Comparison of ENCODE assay signal across 17 cellular contexts in the genomic region with DNA sequence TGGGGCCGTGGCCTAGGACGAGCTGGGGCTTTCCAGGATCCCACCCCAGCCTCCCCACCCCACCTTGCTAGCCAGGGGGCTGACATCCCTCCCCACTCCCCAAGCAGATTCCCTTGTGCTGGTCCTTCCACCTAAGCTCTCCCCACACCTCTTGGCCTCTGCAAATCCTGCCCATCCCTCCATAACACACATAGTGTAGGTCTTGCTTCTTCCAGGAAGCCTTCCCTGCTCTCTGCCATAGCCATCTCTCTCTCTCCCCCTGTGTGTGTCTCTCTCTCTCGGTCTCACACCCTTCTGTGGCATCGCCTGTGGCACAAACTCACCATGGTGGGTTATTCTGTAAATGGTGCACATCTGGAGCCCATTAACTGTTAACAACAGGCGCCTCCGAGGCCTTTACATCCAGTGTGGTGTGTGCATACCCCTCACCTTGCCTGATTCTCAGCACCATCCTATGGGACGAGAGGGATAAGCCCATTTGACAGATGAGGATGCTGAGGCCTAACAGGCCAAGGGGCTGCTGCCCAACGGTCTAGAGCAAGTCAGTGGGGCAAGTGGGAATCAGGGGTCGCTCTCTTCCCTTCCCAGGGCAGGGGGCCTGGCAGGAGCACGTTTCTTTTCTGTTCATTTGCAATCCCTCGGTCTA. TPM values are rescaled to one million over a fixed set of nuclear protein-coding genes. Genes with fewer than 3 reads are reported as not detected.
A peak's percentile ranks its signal among the peaks of the same experiment; 100 is the strongest.
DNase-seq lines count a peak whose midpoint lies in the region; FAIRE-seq and TF ChIP-seq lines count a peak whose summit lies in the region.
"Had no signal": no experiment of that assay in that cellular context is flagged by ENCODE, and none has a peak within 500 bp of the region (broad histone marks: within the 10 kb centered on the region; RNA-seq: fewer than 3 reads in every experiment).

No MANE protein-coding gene starts in this region.

- no peak overlapping the region for H3K4ac ChIP-seq in H9 (ENCODE audit: low read depth, low read length)

- no peak for TF ChIP-seq EP300 in stomach (IDR thresholded peaks at IDR 0.05)

- peaks cover 4% of the 10 kb centered on the region; the same call in 1 of the 2 replicates for H3K4me1 ChIP-seq in H9 (ENCODE audit: insufficient read depth, low read length)
- H3K4me1 ChIP-seq in keratinocyte (ENCODE audit: control insufficient read depth, extremely low read depth, insufficient read depth, low read length) = peaks cover 10% of the 10 kb centered on the region
- H3K4me1 ChIP-seq in stomach = peaks cover 14 to 26% (median 25%) of the 10 kb centered on the region in 4 donors

- H4K91ac ChIP-seq in H9 (ENCODE audit: insufficient read length, low read depth, low read length) = no peak overlapping the region

- no peak for TF ChIP-seq POLR2A in stomach (IDR thresholded peaks at IDR 0.05)

- intact Hi-C loops in stomach (cut with DNase I; ENCODE audit: low total_unique reads) (no loop called here), CD14-positive monocyte (cut with micrococcal nuclease) (no loop called here)

- H3K27ac Mint-ChIP-seq in H9 (peak overlapping the region in 2 of 3 experiments; percentile 73 to 83; a peak in 4 of 7 replicates), CD14-positive monocyte (peak overlapping the region in 3 of 7 donors; percentile 62 to 70 (median 67))
- H3K27ac Mint-ChIP-seq: activated CD8-positive, alpha-beta T cell treated with anti-CD3 and anti-CD28 coated beads for 36 hours had no signal

- peak; percentile 29 for DNase-seq in H9
- no peak for DNase-seq in keratinocyte (ENCODE audit: low read depth, low spot score)
- DNase-seq in stomach = no peak
- no peak for DNase-seq in CD14-positive monocyte (ENCODE audit: low spot score)
- DNase-seq in DMS153 (lab: John Stamatoyannopoulos, UW) = no peak
- no peak for DNase-seq in 8988T
- no peak for DNase-seq in AG08396 (ENCODE audit: low spot score)
- DNase-seq: activated CD8-positive, alpha-beta T cell treated with anti-CD3 and anti-CD28 coated beads for 36 hours; NCI-H2029 treated with DMSO at 0.1 percent for 48 hours; stimulated activated CD4-positive, alpha-beta T cell treated with anti-CD3 and anti-CD28 coated beads, Interleukin-12 subunit alpha, Interleukin-12 subunit beta, amount 100 ng/mL, for 4 hours had no signal

- H3K9ac ChIP-seq in H9 (ENCODE audit: extremely low read depth, insufficient read length, low read length) = no peak overlapping the region
- H3K9ac ChIP-seq in keratinocyte (ENCODE audit: control insufficient read depth, extremely low read depth, insufficient read depth, low read length) = no peak overlapping the region

- H3K23ac ChIP-seq in H9 (ENCODE audit: insufficient read length, low read depth, low read length) = no peak overlapping the region

- H3K14ac ChIP-seq in H9 (ENCODE audit: insufficient read depth, low read length) = peak overlapping the region; percentile 77

- H2AK5ac ChIP-seq in H9 (ENCODE audit: insufficient read length, low read length) = no peak overlapping the region

- no CpG with 5 or more reads among the region's 11 CpGs for WGBS in H9 (ENCODE audit: extremely low coverage, insufficient read length, low lambda C conversion rate)
- 77 to 88% (median 78%) methylated on average over 10 to 11 of the region's 11 CpGs for WGBS in adipose tissue, 3 donors
- WGBS in stomach, 5 donors = 74 to 89% (median 81%) methylated on average over 10 to 11 of the region's 11 CpGs

- no peak for TF ChIP-seq CTCF in H9 (conservative IDR thresholded peaks at IDR 0.05)
- TF ChIP-seq CTCF in keratinocyte (optimal IDR thresholded peaks at IDR 0.05 in 1 of 3, IDR thresholded peaks at IDR 0.05 in 1 of 3, conservative IDR thresholded peaks at IDR 0.05 in 1 of 3; ENCODE audit: extremely low read depth in 1 of 3, insufficient read depth in 2 of 3, low read length in 3 of 3) = no peak
- TF ChIP-seq CTCF in stomach (IDR thresholded peaks at IDR 0.05) = no peak
- TF ChIP-seq CTCF in CD14-positive monocyte (IDR thresholded peaks at IDR 0.05) = no peak

- H3K27ac ChIP-seq in H9 (ENCODE audit: insufficient read length, low read depth, low read length) (no peak overlapping the region), adipose tissue (ENCODE audit: low read depth, low read length) (peak overlapping the region; percentile 49), keratinocyte (ENCODE audit: control insufficient read depth, insufficient read depth, low read length) (no peak overlapping the region), stomach (peak overlapping the region in 4 of 5 donors; percentile 59 to 69 (median 66))
- H3K27ac ChIP-seq: colonic mucosa had no signal

- H3K79me1 ChIP-seq in H9 (ENCODE audit: insufficient read depth, low read depth, low read length, poor library complexity, severe bottlenecking) = no peaks in the 10 kb centered on the region

- H4K5ac ChIP-seq in H9 (ENCODE audit: insufficient read length, low read depth, low read length) = no peak overlapping the region

- no peak overlapping the region for H3T11ph ChIP-seq in H9 (ENCODE audit: low read length)

- H2BK120ac ChIP-seq in H9 (ENCODE audit: low read depth, low read length, poor library complexity, severe bottlenecking) = no peak overlapping the region

- no peak overlapping the region for H2BK12ac ChIP-seq in H9 (ENCODE audit: insufficient read length, low read depth, low read length)

- H3K36me3 Mint-ChIP-seq in H9 (ENCODE audit: insufficient read depth in 1 of 3, low read depth in 3 of 3) (no peaks in the 10 kb centered on the region), CD14-positive monocyte (no peaks in the 10 kb centered on the region)

- dilution Hi-C loops in keratinocyte (cut with MboI; ENCODE audit: extremely low pct_ligation_motif_present, low sequenced_read_pairs) = no loop called here

- no peak overlapping the region for H2BK5ac ChIP-seq in H9 (ENCODE audit: insufficient read length, low read length)

- H3K36me3 ChIP-seq in keratinocyte (ENCODE audit: control insufficient read depth in 2 of 2, extremely low read depth in 1 of 2, insufficient read depth in 2 of 2, low read length in 2 of 2) = no peaks in the 10 kb centered on the region
- H3K36me3 ChIP-seq in stomach = no peaks in the 10 kb centered on the region
- H3K36me3 ChIP-seq: colonic mucosa had no signal

- H3K27me3 ChIP-seq in H9 (ENCODE audit: insufficient read depth, low read length) (no peaks in the 10 kb centered on the region), keratinocyte (ENCODE audit: control insufficient read depth, extremely low read depth, insufficient read depth, low read length) (no peaks in the 10 kb centered on the region), stomach (no peaks in the 10 kb centered on the region)
- H3K27me3 ChIP-seq: colonic mucosa had no signal

- H4K8ac ChIP-seq in H9 (replicated peaks; ENCODE audit: insufficient read length, low read depth, low read length) = no peak overlapping the region

- no peak for FAIRE-seq in keratinocyte (lab: Jason Lieb, UNC)

- H3K27me3 Mint-ChIP-seq in H9 (ENCODE audit: low read depth) = peaks cover 5% of the 10 kb centered on the region
- H3K27me3 Mint-ChIP-seq in CD14-positive monocyte (ENCODE audit: low read depth in 3 of 3) = peaks cover 0 to 3% (median 0%) of the 10 kb centered on the region in 3 donors
- H3K27me3 Mint-ChIP-seq: activated CD8-positive, alpha-beta T cell treated with anti-CD3 and anti-CD28 coated beads for 36 hours had no signal

- H4K20me1 ChIP-seq in H9 (ENCODE audit: control insufficient read depth, insufficient read depth, insufficient read length) (no peaks in the 10 kb centered on the region), keratinocyte (ENCODE audit: control insufficient read depth, extremely low read depth, insufficient read depth, low read length) (no peaks in the 10 kb centered on the region)

- no peaks in the 10 kb centered on the region for H3K9me1 ChIP-seq in keratinocyte (ENCODE audit: control insufficient read depth, extremely low read depth, insufficient read depth, low read length)

- H3K4me3 ChIP-seq in keratinocyte (ENCODE audit: control insufficient read depth in 2 of 3, extremely low read depth in 1 of 3, insufficient read depth in 2 of 3, low read depth in 1 of 3, low read length in 3 of 3) (no peak overlapping the region), stomach (no peak overlapping the region)
- H3K4me3 ChIP-seq: colonic mucosa had no signal

- H3K4me2 ChIP-seq in H9 (ENCODE audit: insufficient read depth, insufficient read length, low read length) = no peak overlapping the region
- no peak overlapping the region for H3K4me2 ChIP-seq in keratinocyte (ENCODE audit: control insufficient read depth, extremely low read depth, insufficient read depth, low read depth, low read length)

- no peak overlapping the region for H2BK20ac ChIP-seq in H9 (ENCODE audit: low read depth, low read length, poor library complexity, severe bottlenecking)

- H3K9me3 ChIP-seq in H9 (ENCODE audit: control insufficient read depth, low read depth, low read length) (no peaks in the 10 kb centered on the region), keratinocyte (ENCODE audit: control insufficient read depth, low read depth, low read length) (no peaks in the 10 kb centered on the region), stomach (no peaks in the 10 kb centered on the region)
- H3K9me3 ChIP-seq: colonic mucosa had no signal

- peak overlapping the region; percentile 47 for H3K18ac ChIP-seq in H9 (ENCODE audit: insufficient read length, low read depth, low read length)

- H3K9me3 Mint-ChIP-seq in H9 (no peaks in the 10 kb centered on the region), CD14-positive monocyte (peaks cover 0 to 3% (median 0%) of the 10 kb centered on the region in 7 donors)
- H3K9me3 Mint-ChIP-seq: activated CD8-positive, alpha-beta T cell treated with anti-CD3 and anti-CD28 coated beads for 36 hours; IgD-negative memory B cell had no signal

- H2AFZ ChIP-seq in H9 (ENCODE audit: low read length) (no peak overlapping the region), keratinocyte (ENCODE audit: control insufficient read depth, low read length) (peak overlapping the region; percentile 5)

- no peaks in the 10 kb centered on the region for H3K79me2 ChIP-seq in H9 (ENCODE audit: insufficient read depth, low read length)
- H3K79me2 ChIP-seq in keratinocyte (ENCODE audit: control insufficient read depth, insufficient read depth, low read length) = no peaks in the 10 kb centered on the region

- H3K4me1 Mint-ChIP-seq in H9 (peaks cover 23 to 47% of the 10 kb centered on the region in 2 experiments), CD14-positive monocyte (peaks cover 20% of the 10 kb centered on the region)

- no peak overlapping the region for H3K56ac ChIP-seq in H9 (ENCODE audit: insufficient read length, low read depth, low read length)

- H3K4me3 Mint-ChIP-seq in H9 = peak overlapping the region in 1 of 2 experiments; percentile 15; a peak in 3 of 5 replicates
- no peak overlapping the region for H3K4me3 Mint-ChIP-seq in CD14-positive monocyte
- H3K4me3 Mint-ChIP-seq: activated CD8-positive, alpha-beta T cell treated with anti-CD3 and anti-CD28 coated beads for 36 hours had no signal

- H2BK15ac ChIP-seq in H9 (ENCODE audit: low read depth, low read length) = no peak overlapping the region

- no peaks in the 10 kb centered on the region for H3K23me2 ChIP-seq in H9 (ENCODE audit: insufficient read length, low read depth, low read length, poor library complexity, severe bottlenecking)

RNA-seq across cellular contexts. Expression of gene PICK1, which starts 22.2 kb away (rescaled TPM):
- total RNA-seq in H9 (2021) (34.9 and 35.7 TPM in 2 replicates), stomach (10 to 100 TPM; 24.5 to 44.3 (median 28.8) TPM)
- polyA plus RNA-seq in adipose tissue (10 to 100 TPM; 19.6 to 23.5 (median 20.6) TPM), keratinocyte (26.8 to 33.0 TPM (median 28.8 TPM) in 3 replicates), stomach (10 to 100 TPM; 20.7 to 27.2 (median 21.7) TPM), CD14-positive monocyte (1 to 10 TPM; 6.4 to 7.2 TPM)
- 19.1 TPM for polyA plus RNA-seq in keratinocyte (2011; ENCODE audit: low read depth)
- polyA plus RNA-seq in keratinocyte (2011; cell fraction: cytosol; rRNA removed) = 20.1 and 26.9 TPM in 2 replicates
- 55.5 and 68.0 TPM in 2 replicates for polyA plus RNA-seq in keratinocyte (2011; cell fraction: nucleus; rRNA removed)
- 12.1 and 20.9 TPM in 2 replicates for polyA plus RNA-seq in keratinocyte (2012; ENCODE audit: low replicate concordance)
- polyA minus RNA-seq in keratinocyte = 28.4 to 38.8 TPM (median 31.8 TPM) in 3 replicates
- polyA minus RNA-seq in keratinocyte (2011; cell fraction: cytosol; rRNA and poly(A)+ RNA removed) = 14.6 TPM
- polyA minus RNA-seq in keratinocyte (2011; cell fraction: nucleus; rRNA and poly(A)+ RNA removed) = 15.1 and 23.4 TPM in 2 replicates

RNA-seq across cellular contexts. Expression of gene SLC16A8, which starts 49.0 kb away (rescaled TPM):
- 0.75 and 1.1 TPM in 2 replicates for total RNA-seq in H9 (2021)
- under 1 TPM; 0.21 to 0.34 (median 0.31) TPM for polyA plus RNA-seq in adipose tissue
- polyA plus RNA-seq in keratinocyte = not detected in 3 replicates
- not detected for polyA plus RNA-seq in keratinocyte (2011; ENCODE audit: low read depth)
- not detected in 2 replicates for polyA plus RNA-seq in keratinocyte (2011; cell fraction: cytosol; rRNA removed)
- polyA plus RNA-seq in keratinocyte (2011; cell fraction: nucleus; rRNA removed) = not detected in 2 replicates
- polyA plus RNA-seq in keratinocyte (2012; ENCODE audit: low replicate concordance) = 0.59 TPM in 1 of 2 replicates, not detected in the other
- polyA minus RNA-seq in keratinocyte = not detected in 3 replicates
- not detected for polyA minus RNA-seq in keratinocyte (2011; cell fraction: cytosol; rRNA and poly(A)+ RNA removed)
- polyA minus RNA-seq in keratinocyte (2011; cell fraction: nucleus; rRNA and poly(A)+ RNA removed) = not detected in 2 replicates
- total RNA-seq in stomach = not detected
- under 1 TPM in 1 of 3 donors, not detected in 2; 0.48 TPM for polyA plus RNA-seq in stomach
- not detected for polyA plus RNA-seq in CD14-positive monocyte
- total RNA-seq: activated CD8-positive, alpha-beta T cell treated with anti-CD3 and anti-CD28 coated beads for 36 hours; left colon; T-helper 2 cell treated with Interferon-gamma antibody and Interleukin-4, amounts not matched to agents 100 ng/mL and 5 ng/mL, for 36 hours had no signal
- polyA plus RNA-seq: IgD-negative memory B cell, neural cell had no signal

RNA-seq across cellular contexts. Expression of gene SOX10, which starts 50.7 kb away (rescaled TPM):
- total RNA-seq in H9 (2021) = 2.1 and 2.4 TPM in 2 replicates
- polyA plus RNA-seq in adipose tissue = 1 to 10 TPM in 1 of 3 donors, under 1 TPM in 2; 0.49 to 2.1 (median 0.79) TPM
- not detected in 3 replicates for polyA plus RNA-seq in keratinocyte
- polyA plus RNA-seq in keratinocyte (2011; ENCODE audit: low read depth) = not detected
- polyA plus RNA-seq in keratinocyte (2011; cell fraction: cytosol; rRNA removed) = not detected in 2 replicates
- polyA plus RNA-seq in keratinocyte (2011; cell fraction: nucleus; rRNA removed) = not detected in 2 replicates
- polyA plus RNA-seq in keratinocyte (2012; ENCODE audit: low replicate concordance) = 0.18 TPM in 1 of 2 replicates, not detected in the other
- not detected in 3 replicates for polyA minus RNA-seq in keratinocyte
- polyA minus RNA-seq in keratinocyte (2011; cell fraction: cytosol; rRNA and poly(A)+ RNA removed) = not detected
- not detected in 2 replicates for polyA minus RNA-seq in keratinocyte (2011; cell fraction: nucleus; rRNA and poly(A)+ RNA removed)
- total RNA-seq in stomach = 1 to 10 TPM in 3 of 5 donors, not detected in 2; 2.9 to 4.9 (median 4.4) TPM
- 1 to 10 TPM; 1.7 to 3.2 (median 2.6) TPM for polyA plus RNA-seq in stomach
- polyA plus RNA-seq in CD14-positive monocyte = not detected
- total RNA-seq: activated CD8-positive, alpha-beta T cell treated with anti-CD3 and anti-CD28 coated beads for 36 hours; T-helper 2 cell treated with Interferon-gamma antibody and Interleukin-4, amounts not matched to agents 100 ng/mL and 5 ng/mL, for 36 hours had no signal
- polyA plus RNA-seq: BJ, IgD-negative memory B cell, neural cell had no signal

Comparison
In these comparisons a context has a peak if more than half of its experiments do, and no peak if none do; other contexts are left out.
1. H3K27ac ChIP-seq: peak in adipose tissue (single experiment) and stomach (4 of 5); none in H9 (single experiment) and keratinocyte (single experiment).